29 cellular contexts compared by ENCODE assay signal in genomic region chr22:39396156-39396796, GRCh38. TPM values are rescaled to one million over a fixed set of nuclear protein-coding genes. Genes with fewer than 3 reads are reported as not detected.
DNase-seq lines count a peak whose midpoint lies in the region; ATAC-seq and TF ChIP-seq lines count a peak whose summit lies in the region.
"Had no signal": no experiment of that assay in that cellular context is flagged by ENCODE, and none has a peak within 500 bp of the region (broad histone marks: within the 10 kb centered on the region; RNA-seq: fewer than 3 reads in every experiment).

No MANE protein-coding gene starts in this region.

- DNase-seq in Daoy (ENCODE audit: low read depth) = peak; percentile 28
- DNase-seq in HT1080 (ENCODE audit: low read depth) = peak; percentile 26
- no peak for DNase-seq in central memory CD8-positive, alpha-beta T cell (ENCODE audit: low spot score in 2 of 2)
- DNase-seq in neural crest cell (ENCODE audit: low read depth, low spot score) = no peak
- DNase-seq in DMS79 treated with DMSO at 0.1 percent for 48 hours (lab: John Stamatoyannopoulos, UW) = no peak
- DNase-seq in kidney tubule cell (ENCODE audit: low spot score) = no peak
- DNase-seq: activated CD4-positive, alpha-beta T cell treated with anti-CD3 and anti-CD28 coated beads, Interleukin-2, amount 50 U/mL, for 48 hours; activated naive CD8-positive, alpha-beta T cell treated with anti-CD3 and anti-CD28 coated beads, Interleukin-2, amount 50 U/mL, for 24 hours; activated T-cell treated with anti-CD3 and anti-CD28 coated beads, Interleukin-2, amount 50 U/mL, for 48 hours; AML-193; CD4-positive, alpha-beta memory T cell; GM23248; hippocampal formation; left colon; mammary epithelial cell; NCI-H1092 treated with DMSO at 0.1 percent for 48 hours; NCI-H187 treated with DMSO at 0.1 percent for 48 hours; NCI-H524 treated with DMSO at 0.1 percent for 48 hours; nephron progenitor cell; NK-92 treated with Interleukin-12 subunit alpha and Interleukin-12 subunit beta, amount 100 ng/mL, for 24 hours; PC-3; stimulated activated naive CD4-positive, alpha-beta T cell treated with Interleukin-2 at 50 U/mL for 16 hours; testis had no signal

- H3K27me3 Mint-ChIP-seq in central memory CD8-positive, alpha-beta T cell = no peaks in the 10 kb centered on the region
- H3K27me3 Mint-ChIP-seq in neural crest cell (ENCODE audit: low read depth) = peaks cover 3% of the 10 kb centered on the region
- H3K27me3 Mint-ChIP-seq: activated naive CD8-positive, alpha-beta T cell treated with anti-CD3 and anti-CD28 coated beads, Interleukin-2, amount 50 U/mL, for 24 hours; CD4-positive, alpha-beta memory T cell had no signal

- peaks cover 10% of the 10 kb centered on the region for H3K4me1 Mint-ChIP-seq in central memory CD8-positive, alpha-beta T cell
- peaks cover 11% of the 10 kb centered on the region for H3K4me1 Mint-ChIP-seq in neural crest cell

- no peaks in the 10 kb centered on the region for H3K9me3 Mint-ChIP-seq in central memory CD8-positive, alpha-beta T cell
- no peaks in the 10 kb centered on the region for H3K9me3 Mint-ChIP-seq in neural crest cell
- H3K9me3 Mint-ChIP-seq: activated naive CD8-positive, alpha-beta T cell treated with anti-CD3 and anti-CD28 coated beads, Interleukin-2, amount 50 U/mL, for 24 hours; CD4-positive, alpha-beta memory T cell; nephron progenitor cell; T-helper 1 cell treated with Interleukin-12 subunit alpha and Interleukin-12 subunit beta and Interleukin-4 antibody, amounts not matched to agents 30 μg/mL and 1 μg/mL, for 36 hours had no signal

- H3K27ac Mint-ChIP-seq in central memory CD8-positive, alpha-beta T cell (ENCODE audit: low read depth) = peak overlapping the region; percentile 17
- no peak overlapping the region for H3K27ac Mint-ChIP-seq in neural crest cell (ENCODE audit: unreplicated experiment)
- H3K27ac Mint-ChIP-seq: activated naive CD8-positive, alpha-beta T cell treated with anti-CD3 and anti-CD28 coated beads, Interleukin-2, amount 50 U/mL, for 24 hours; nephron progenitor cell; T-helper 1 cell treated with Interleukin-12 subunit alpha and Interleukin-12 subunit beta and Interleukin-4 antibody, amounts not matched to agents 30 μg/mL and 1 μg/mL, for 36 hours had no signal

- no peak for TF ChIP-seq CTCF in neural crest cell (conservative IDR thresholded peaks at IDR 0.05)

- no peak overlapping the region for H3K4me3 Mint-ChIP-seq in central memory CD8-positive, alpha-beta T cell
- H3K4me3 Mint-ChIP-seq in neural crest cell = peak overlapping the region; percentile 35
- H3K4me3 Mint-ChIP-seq: activated naive CD8-positive, alpha-beta T cell treated with anti-CD3 and anti-CD28 coated beads, Interleukin-2, amount 50 U/mL, for 24 hours; nephron progenitor cell had no signal

- no peak for ATAC-seq in central memory CD8-positive, alpha-beta T cell (replicated peaks; ENCODE audit: extremely low read depth, poor library complexity, severe bottlenecking)
- no peak for ATAC-seq in GM18907 (IDR thresholded peaks at IDR 0.05; ENCODE audit: unreplicated experiment)
- ATAC-seq: activated CD4-positive, CD25-positive, alpha-beta regulatory T cell treated with anti-CD3 and anti-CD28 coated beads, Interleukin-2, amount 50 U/mL, for 24 hours; activated naive CD8-positive, alpha-beta T cell treated with anti-CD3 and anti-CD28 coated beads, Interleukin-2, amount 50 U/mL, for 24 hours; left colon; pancreas; PC-3; SK-N-SH treated with all-trans-retinoic acid at 6 μM for 48 hours had no signal

- H3K36me3 Mint-ChIP-seq in central memory CD8-positive, alpha-beta T cell (ENCODE audit: insufficient read depth) = peaks cover 5% of the 10 kb centered on the region
- no peaks in the 10 kb centered on the region for H3K36me3 Mint-ChIP-seq in neural crest cell (ENCODE audit: low read depth)
- H3K36me3 Mint-ChIP-seq: CD4-positive, alpha-beta memory T cell had no signal

RNA-seq across cellular contexts. Expression of gene TAB1, which starts 3.3 kb away (rescaled TPM):
- 10.3 and 14.9 TPM in 2 replicates for total RNA-seq in Daoy (2014; rRNA removed; shearing (Covaris generic))
- total RNA-seq in HT1080 (2014; rRNA removed; shearing (Covaris generic)) = 17.5 and 18.4 TPM in 2 replicates
- 15.8 and 17.9 TPM in 2 replicates for polyA plus RNA-seq in HT1080 (2015; cell fraction: cytosol; rRNA removed)
- polyA plus RNA-seq in HT1080 (2015; cell fraction: nucleus; rRNA removed) = 21.6 and 26.1 TPM in 2 replicates
- total RNA-seq in neural crest cell = 33.8 and 38.3 TPM in 2 replicates

RNA-seq across cellular contexts. Expression of gene SYNGR1, which starts 46.5 kb away (rescaled TPM):
- total RNA-seq in Daoy (2014; rRNA removed; shearing (Covaris generic)) = 1.4 and 2.7 TPM in 2 replicates
- 12.7 and 12.8 TPM in 2 replicates for total RNA-seq in HT1080 (2014; rRNA removed; shearing (Covaris generic))
- 10.7 and 16.6 TPM in 2 replicates for polyA plus RNA-seq in HT1080 (2015; cell fraction: cytosol; rRNA removed)
- 14.1 and 15.5 TPM in 2 replicates for polyA plus RNA-seq in HT1080 (2015; cell fraction: nucleus; rRNA removed)
- 30.0 and 30.4 TPM in 2 replicates for total RNA-seq in neural crest cell
- total RNA-seq: CD4-positive, alpha-beta memory T cell; HT-29 had no signal

Comparison
In these comparisons a context has a peak if more than half of its experiments do, and no peak if none do; other contexts are left out.
1. DNase-seq: peak in Daoy (single experiment) and HT1080 (single experiment); none in central memory CD8-positive, alpha-beta T cell (0 of 2), neural crest cell (single experiment), DMS79 treated with DMSO at 0.1 percent for 48 hours (single experiment) and kidney tubule cell (single experiment).